In the genomic region with DNA sequence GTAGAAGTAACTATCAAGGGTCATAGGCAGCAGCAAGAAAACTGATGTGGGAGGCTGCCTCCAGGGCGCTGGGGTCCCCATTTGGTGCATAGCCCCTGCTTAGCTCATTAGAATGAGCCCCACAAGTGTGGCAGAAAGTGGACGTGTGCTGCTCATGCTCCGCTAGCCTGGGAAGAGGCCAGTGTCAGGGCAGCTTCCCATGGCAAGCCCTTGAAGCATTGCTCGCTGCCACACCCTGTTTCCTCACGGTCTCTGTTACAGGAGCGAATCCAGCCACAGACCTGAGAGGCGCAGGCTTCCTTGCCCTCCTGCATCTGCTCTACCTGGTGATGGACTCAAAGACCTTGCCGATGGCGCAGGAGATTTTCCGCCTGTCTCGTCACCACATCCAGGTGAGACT, we compare ENCODE assay signal across 19 cellular contexts. TPM values are rescaled to one million over a fixed set of nuclear protein-coding genes. Genes with fewer than 3 reads are reported as not detected.
"Had no signal": no experiment of that assay in that cellular context is flagged by ENCODE, and none has a peak within 500 bp of the region (broad histone marks: within the 10 kb centered on the region; RNA-seq: fewer than 3 reads in every experiment).

No MANE protein-coding gene starts in this region.

- H3K4me3 ChIP-seq: heart right ventricle, sigmoid colon, tibial artery had no signal

- H3K27me3 ChIP-seq: heart right ventricle, sigmoid colon, tibial artery had no signal

- H3K27ac ChIP-seq: heart right ventricle, sigmoid colon, tibial artery, VCaP had no signal

- ATAC-seq: activated naive CD4-positive, alpha-beta T cell treated with anti-CD3 and anti-CD28 coated beads, Interleukin-2, amount 50 U/mL, for 72 hours; heart right ventricle; natural killer cell treated with Interleukin-12 subunit alpha and Interleukin-12 subunit beta and Interleukin-15 and Interleukin-18, amount 100 ng/mL, for 72 hours had no signal

- DNase-seq: activated CD4-positive, alpha-beta T cell treated with anti-CD3 and anti-CD28 coated beads, Interleukin-2, amount 50 U/mL, for 1 hour; activated CD4-positive, CD25-positive, alpha-beta regulatory T cell treated with anti-CD3 and anti-CD28 coated beads, Interleukin-2, amount 50 U/mL, for 72 hours; activated CD8-positive, alpha-beta memory T cell treated with anti-CD3 and anti-CD28 coated beads, Interleukin-2, amount 50 U/mL, for 4 hours; activated gamma-delta T cell treated with Interleukin-2 at 50 U/mL for 16 hours; endodermal cell; erythroblast; heart right ventricle; immature natural killer cell; nucleus accumbens; sigmoid colon; stimulated activated CD4-positive, alpha-beta T cell treated with anti-CD3 and anti-CD28 coated beads, Interleukin-1b, Interleukin-23, amount 100 ng/mL, for 48 hours; stimulated activated CD8-positive, alpha-beta memory T cell treated with anti-CD3 and anti-CD28 coated beads, Interleukin-4, amount 100 ng/mL, for 48 hours; stimulated activated naive CD4-positive, alpha-beta T cell; T-helper 2 cell had no signal

- H3K4me1 Mint-ChIP-seq: immature natural killer cell had no signal

- H3K4me3 Mint-ChIP-seq: endodermal cell; immature natural killer cell; natural killer cell treated with Interleukin-12 subunit alpha and Interleukin-12 subunit beta and Interleukin-15 and Interleukin-18, amount 100 ng/mL, for 72 hours had no signal

- H3K9me3 Mint-ChIP-seq: activated naive CD4-positive, alpha-beta T cell treated with anti-CD3 and anti-CD28 coated beads, Interleukin-2, amount 50 U/mL, for 72 hours; immature natural killer cell; natural killer cell treated with Interleukin-12 subunit alpha and Interleukin-12 subunit beta and Interleukin-15 and Interleukin-18, amount 100 ng/mL, for 72 hours had no signal

- H3K27ac Mint-ChIP-seq: activated naive CD4-positive, alpha-beta T cell treated with anti-CD3 and anti-CD28 coated beads, Interleukin-2, amount 50 U/mL, for 72 hours; endodermal cell; immature natural killer cell; natural killer cell treated with Interleukin-12 subunit alpha and Interleukin-12 subunit beta and Interleukin-15 and Interleukin-18, amount 100 ng/mL, for 72 hours had no signal

- H3K4me1 ChIP-seq: heart right ventricle, sigmoid colon, tibial artery had no signal

- H3K27me3 Mint-ChIP-seq: natural killer cell treated with Interleukin-12 subunit alpha and Interleukin-12 subunit beta and Interleukin-15 and Interleukin-18, amount 100 ng/mL, for 72 hours had no signal

- H3K9me3 ChIP-seq: sigmoid colon, tibial artery had no signal

RNA-seq across cellular contexts. Expression of gene SH2D6, which starts 41.4 kb away (rescaled TPM):
- total RNA-seq: cardiac septum, sigmoid colon had no signal
- polyA plus RNA-seq: immature natural killer cell had no signal
